17 cellular contexts compared by ENCODE assay signal in the genomic region with DNA sequence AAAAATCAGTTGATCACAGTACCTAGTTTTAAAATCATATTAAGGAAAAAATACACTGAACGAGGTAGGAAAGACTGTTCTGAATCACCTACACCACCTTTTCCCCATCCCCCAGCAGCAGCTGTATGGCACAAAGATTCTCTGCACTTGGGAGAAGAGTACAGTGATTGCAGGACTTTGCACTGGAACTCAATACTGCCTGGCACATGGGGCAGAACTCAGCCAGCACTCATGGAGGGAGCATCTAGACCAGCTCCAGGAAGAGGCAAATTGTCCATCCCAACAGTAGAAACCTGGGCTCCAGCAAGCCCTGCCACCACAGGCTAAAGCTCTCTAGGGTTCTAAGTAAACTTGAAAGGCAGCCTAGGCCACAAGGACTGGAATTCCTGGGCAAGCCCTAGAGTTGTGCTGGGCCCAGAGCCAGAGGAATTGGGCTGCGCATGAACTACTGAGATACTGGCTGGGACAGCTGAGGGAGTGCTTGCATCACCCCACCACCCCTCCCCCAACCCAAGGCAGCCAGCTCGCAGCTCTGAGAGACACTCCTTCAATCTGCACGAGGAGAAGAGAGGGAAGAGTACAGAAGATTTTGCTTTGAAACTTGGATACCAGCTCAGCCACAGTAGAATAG.
DNase-seq lines count a peak whose midpoint lies in the region; ATAC-seq and TF ChIP-seq lines count a peak whose summit lies in the region.
"Had no signal": no experiment of that assay in that cellular context is flagged by ENCODE, and none has a peak within 500 bp of the region (broad histone marks: within the 10 kb centered on the region; RNA-seq: fewer than 3 reads in every experiment).

No MANE protein-coding gene starts in this region.

- H3K4me1 ChIP-seq in tibial artery: peaks cover 0 to 8% (median 3%) of the 10 kb centered on the region in 4 donors
- H3K4me1 ChIP-seq in CD8-positive, alpha-beta T cell (ENCODE audit: insufficient read depth, low read length): no peaks in the 10 kb centered on the region

- no peaks in the 10 kb centered on the region for H3K36me3 ChIP-seq in tibial artery
- no peaks in the 10 kb centered on the region for H3K36me3 ChIP-seq in CD8-positive, alpha-beta T cell (ENCODE audit: insufficient read depth, low read length)

- H3K9me3 ChIP-seq in tibial artery: peaks cover 0 to 3% (median 0%) of the 10 kb centered on the region in 3 donors
- no peaks in the 10 kb centered on the region for H3K9me3 ChIP-seq in CD8-positive, alpha-beta T cell (ENCODE audit: low read length)

- peaks cover 18% of the 10 kb centered on the region for H3K9me3 Mint-ChIP-seq in CD8-positive, alpha-beta T cell

- DNase-seq in OCI-M1 (lab: John Stamatoyannopoulos, UW): peak; percentile 53
- peak; percentile 3 for DNase-seq in fibroblast of peridontal ligament (ENCODE audit: extremely low read depth)
- DNase-seq in kidney glomerular epithelial cell (lab: John Stamatoyannopoulos, UW): peak; percentile 17
- peak; percentile 23 to 75 for DNase-seq in tibial artery
- DNase-seq in SW 1271 (lab: John Stamatoyannopoulos, UW): no peak
- no peak for DNase-seq in CD8-positive, alpha-beta T cell
- DNase-seq in left colon: no peak
- DNase-seq: activated CD4-positive, alpha-beta T cell treated with anti-CD3 and anti-CD28 coated beads, Interleukin-2, amount 50 U/mL, for 48 hours; erythroblast; GDM1; GM23248; immature natural killer cell; NCI-H446 treated with DMSO at 0.1 percent for 48 hours had no signal

- no peak for TF ChIP-seq CTCF in tibial artery (IDR thresholded peaks at IDR 0.05)
- TF ChIP-seq CTCF in CD8-positive, alpha-beta T cell (IDR thresholded peaks at IDR 0.05): no peak

- H3K27me3 ChIP-seq in tibial artery: no peaks in the 10 kb centered on the region
- no peaks in the 10 kb centered on the region for H3K27me3 ChIP-seq in CD8-positive, alpha-beta T cell (ENCODE audit: insufficient read depth, low read length)

- H3K36me3 Mint-ChIP-seq in CD8-positive, alpha-beta T cell: no peaks in the 10 kb centered on the region
- H3K36me3 Mint-ChIP-seq: CD14-positive monocyte, immature natural killer cell had no signal

- no peak overlapping the region for H3K4me3 ChIP-seq in tibial artery
- no peak overlapping the region for H3K4me3 ChIP-seq in CD8-positive, alpha-beta T cell (ENCODE audit: low read depth, low read length)
- H3K4me3 ChIP-seq: GM23248, smooth muscle cell had no signal

- no peaks in the 10 kb centered on the region for H3K4me1 Mint-ChIP-seq in CD8-positive, alpha-beta T cell (ENCODE audit: low read depth)
- H3K4me1 Mint-ChIP-seq: CD14-positive monocyte, immature natural killer cell had no signal

- H3K27ac Mint-ChIP-seq in CD8-positive, alpha-beta T cell: no peak overlapping the region
- H3K27ac Mint-ChIP-seq: CD14-positive monocyte; immature natural killer cell; natural killer cell treated with Interleukin-12 subunit alpha and Interleukin-12 subunit beta and Interleukin-15 and Interleukin-18, amount 100 ng/mL, for 72 hours had no signal

- H3K27ac ChIP-seq in tibial artery: no peak overlapping the region
- H3K27ac ChIP-seq in CD8-positive, alpha-beta T cell (ENCODE audit: low read depth, low read length): no peak overlapping the region
- H3K27ac ChIP-seq: GM23248 had no signal

- POLR2A ChIA-PET in CD8-positive, alpha-beta T cell (lab: Charles Lee): no interaction called here

- intact Hi-C loops in tibial artery (cut with DNase I; ENCODE audit: low total_unique reads) (no loop called here), left colon (cut with DNase I, micrococcal nuclease) (no loop called here)
- intact Hi-C loops in CD8-positive, alpha-beta T cell (cut with DNase I, micrococcal nuclease): no loop called here

- CTCF ChIA-PET in CD8-positive, alpha-beta T cell (lab: Charles Lee): no interaction called here

- no peaks in the 10 kb centered on the region for H3K27me3 Mint-ChIP-seq in CD8-positive, alpha-beta T cell (ENCODE audit: low read depth)
- H3K27me3 Mint-ChIP-seq: natural killer cell treated with Interleukin-12 subunit alpha and Interleukin-12 subunit beta and Interleukin-15 and Interleukin-18, amount 100 ng/mL, for 72 hours had no signal

- no peak overlapping the region for H3K4me3 Mint-ChIP-seq in CD8-positive, alpha-beta T cell
- H3K4me3 Mint-ChIP-seq: CD14-positive monocyte; immature natural killer cell; natural killer cell treated with Interleukin-12 subunit alpha and Interleukin-12 subunit beta and Interleukin-15 and Interleukin-18, amount 100 ng/mL, for 72 hours had no signal

- no peak for ATAC-seq in CD8-positive, alpha-beta T cell
- no peak for ATAC-seq in left colon
- ATAC-seq: natural killer cell treated with Interleukin-12 subunit alpha and Interleukin-12 subunit beta and Interleukin-15 and Interleukin-18, amount 100 ng/mL, for 72 hours; Panc1 had no signal

Comparison
In these comparisons a context has a peak if more than half of its experiments do, and no peak if none do; other contexts are left out.
1. DNase-seq: peak in OCI-M1 (single experiment), fibroblast of peridontal ligament (single experiment), kidney glomerular epithelial cell (single experiment) and tibial artery (2 of 2); none in SW 1271 (0 of 2), CD8-positive, alpha-beta T cell (0 of 7) and left colon (0 of 2).